In genomic region chr10:113572520-113573290, GRCh38 we compare ENCODE assay signal across 39 cellular contexts. TPM values are rescaled to one million over a fixed set of nuclear protein-coding genes. Genes with fewer than 3 reads are reported as not detected.
"Had no signal": no experiment of that assay in that cellular context is flagged by ENCODE, and none has a peak within 500 bp of the region (broad histone marks: within the 10 kb centered on the region; RNA-seq: fewer than 3 reads in every experiment).

No MANE protein-coding gene starts in this region.

- DNase-seq: activated CD4-positive, alpha-beta memory T cell treated with anti-CD3 and anti-CD28 coated beads, Interleukin-2, amount 10 ng/mL, durations not matched to agents 7 days and 5 days; activated CD4-positive, alpha-beta T cell treated with anti-CD3 and anti-CD28 coated beads for 1 hour; activated CD4-positive, alpha-beta T cell treated with anti-CD3 and anti-CD28 coated beads for 48 hours; activated CD4-positive, CD25-positive, alpha-beta regulatory T cell; activated CD8-positive, alpha-beta memory T cell treated with anti-CD3 and anti-CD28 coated beads for 24 hours; activated CD8-positive, alpha-beta memory T cell treated with anti-CD3 and anti-CD28 coated beads, Interleukin-2, amount 10 ng/mL, durations not matched to agents 7 days and 5 days; activated effector memory CD4-positive, alpha-beta T cell treated with anti-CD3 and anti-CD28 coated beads, Interleukin-2, amount 50 U/mL, for 16 hours; activated naive CD4-positive, alpha-beta T cell; activated naive CD4-positive, alpha-beta T cell treated with anti-CD3 and anti-CD28 coated beads, Interleukin-2, amount 50 U/mL, for 16 hours; activated naive CD8-positive, alpha-beta T cell treated with anti-CD3 and anti-CD28 coated beads for 36 hours; activated T-cell treated with anti-CD3 and anti-CD28 coated beads, Interleukin-2, amount 50 U/mL, for 1 hour; activated T-cell treated with anti-CD3 and anti-CD28 coated beads, Interleukin-2, amount 50 U/mL, for 72 hours; amniotic stem cell; aorta; brain microvascular endothelial cell; central memory CD4-positive, alpha-beta T cell; MM.1S; MV-4-11; NCI-H1092; NCI-H146; NCI-H2081; NCI-H510A; NCI-H526; NCI-H748 treated with DMSO at 0.1 percent for 48 hours; NK-92 treated with Interleukin-12 subunit alpha and Interleukin-12 subunit beta, amount 100 ng/mL, for 24 hours; PC-3; Peyer's patch; RPMI8226; SHP77 treated with DMSO at 0.1 percent for 48 hours; SK-N-SH; T-cell; T-helper 17 cell; T-helper 9 cell; WERI-Rb-1 had no signal

- H3K9me3 ChIP-seq: Peyer's patch, SJSA1, SK-N-SH had no signal

- H3K4me3 ChIP-seq: Peyer's patch, SJSA1 had no signal

- H3K27ac ChIP-seq: brain microvascular endothelial cell, KMS-11, Peyer's patch, SJSA1, WERI-Rb-1 had no signal

- H3K4me1 ChIP-seq: Peyer's patch, SJSA1 had no signal

- H3K9ac ChIP-seq: KMS-11, SK-N-SH had no signal

- H3K27me3 ChIP-seq: brain microvascular endothelial cell, Peyer's patch had no signal

- H3K36me3 ChIP-seq: brain microvascular endothelial cell, Peyer's patch, SJSA1, WERI-Rb-1 had no signal

- H3K4me2 ChIP-seq: KMS-11, SK-N-SH had no signal

- ATAC-seq: activated CD8-positive, alpha-beta memory T cell treated with anti-CD3 and anti-CD28 coated beads, Interleukin-2, amount 10 ng/mL, durations not matched to agents 7 days and 5 days; activated T-cell treated with anti-CD3 and anti-CD28 coated beads, Interleukin-2, amount 50 U/mL, for 72 hours; activated T-helper 17 cell treated with anti-CD3 and anti-CD28 coated beads, Interleukin-2, amount 50 U/mL, for 72 hours; PC-3; T-cell; T-helper 17 cell had no signal

RNA-seq across cellular contexts. Expression of gene HABP2, which starts 19.9 kb away (rescaled TPM):
- total RNA-seq: activated CD4-positive, alpha-beta memory T cell treated with anti-CD3 and anti-CD28 coated beads, Interleukin-2, amount 10 ng/mL, durations not matched to agents 7 days and 5 days; activated CD8-positive, alpha-beta memory T cell treated with anti-CD3 and anti-CD28 coated beads, Interleukin-2, amount 10 ng/mL, durations not matched to agents 7 days and 5 days; activated naive CD8-positive, alpha-beta T cell treated with anti-CD3 and anti-CD28 coated beads for 36 hours; activated T-cell treated with anti-CD3 and anti-CD28 coated beads, Interleukin-2, amount 50 U/mL, for 72 hours; activated T-helper 17 cell treated with anti-CD3 and anti-CD28 coated beads, Interleukin-2, amount 50 U/mL, for 72 hours; aorta; cerebellum; LHCN-M2; PC-3; SJSA1; T-helper 17 cell had no signal
- polyA plus RNA-seq: aorta, SK-N-SH had no signal
